8 cellular contexts compared by ENCODE assay signal in the genomic region with DNA sequence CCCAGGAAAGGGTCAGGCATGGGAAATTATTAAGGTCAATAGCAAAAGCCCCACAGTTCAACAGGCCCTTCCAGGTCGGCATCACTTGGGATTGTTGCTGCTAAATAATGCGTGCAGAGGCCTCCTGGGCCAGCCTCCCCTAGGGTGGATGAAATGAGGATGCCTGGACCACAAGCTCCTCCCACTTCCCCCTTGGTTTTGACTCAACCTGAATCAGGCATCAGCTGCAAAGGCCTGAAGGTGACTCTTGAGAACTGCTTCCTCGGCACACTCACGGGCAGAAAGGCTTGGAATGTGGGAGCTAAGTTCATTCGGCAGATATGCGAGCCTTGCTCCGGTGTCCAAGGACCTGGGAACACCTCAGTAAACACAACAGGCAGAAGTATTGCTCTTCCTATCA.
DNase-seq lines count a peak whose midpoint lies in the region; ATAC-seq, FAIRE-seq and TF ChIP-seq lines count a peak whose summit lies in the region.

No MANE protein-coding gene starts in this region.

- H3K27ac ChIP-seq in BLaER1 (peak overlapping the region; percentile 71), H1 (ENCODE audit: low read depth, low read length) (no peak overlapping the region)

- H2BK15ac ChIP-seq in H1 (ENCODE audit: low read length) = no peak overlapping the region

- peak overlapping the region; percentile 74 for H3K4me2 ChIP-seq in BLaER1
- H3K4me2 ChIP-seq in H1 (ENCODE audit: insufficient read depth in 1 of 2, low read depth in 2 of 2, low read length in 2 of 2) = no peak overlapping the region

- no peak overlapping the region for H2BK12ac ChIP-seq in H1 (ENCODE audit: low read depth, low read length)

- no peaks in the 10 kb centered on the region for H3K27me3 Mint-ChIP-seq in activated CD4-positive, alpha-beta T cell treated with anti-CD3 and anti-CD28 coated beads, Interleukin-2, amount 10 ng/mL, durations not matched to agents 24 days and 14 days
- H3K27me3 Mint-ChIP-seq in endothelial cell (ENCODE audit: unreplicated experiment) = no peaks in the 10 kb centered on the region

- no peak overlapping the region for H4K8ac ChIP-seq in H1 (ENCODE audit: extremely low read depth, insufficient read depth, low read length)

- no peak overlapping the region for H2AK5ac ChIP-seq in H1 (ENCODE audit: low read depth, low read length)

- intact Hi-C loops in activated CD4-positive, alpha-beta T cell treated with anti-CD3 and anti-CD28 coated beads, Interleukin-2, amount 10 ng/mL, durations not matched to agents 24 days and 14 days (cut with micrococcal nuclease) = loop anchor here (1.0 to 5.0 kb wide), 5 partner anchors 8 to 241 kb away; partner anchors contain the start of gene ZNF236

- no peak for FAIRE-seq in H1 (lab: Jason Lieb, UNC)

- H3K4ac ChIP-seq in H1 (replicated peaks; ENCODE audit: insufficient read length, low read depth, low read length) = no peak overlapping the region

- H3K36me3 ChIP-seq in BLaER1 (peaks cover 82% of the 10 kb centered on the region), H1 (ENCODE audit: control insufficient read depth in 2 of 4, insufficient read depth in 4 of 4, low read length in 3 of 4) (no peaks in the 10 kb centered on the region)

- H3K27me3 ChIP-seq in BLaER1 = no peaks in the 10 kb centered on the region
- H3K27me3 ChIP-seq in H1 (replicated peaks in 1 of 4; ENCODE audit: control insufficient read depth in 3 of 4, extremely low read depth in 1 of 4, insufficient read depth in 3 of 4, low read length in 3 of 4) = no peaks in the 10 kb centered on the region

- DNase-seq in HPDE6-E6E7 (ENCODE audit: extremely low spot score) (peak; percentile 69), H1 (ENCODE audit: low read depth in 1 of 2, low spot score in 2 of 2) (no peak), endothelial cell (ENCODE audit: low spot score) (no peak), cortex of kidney (lab: John Stamatoyannopoulos, UW) (no peak)
- peak; percentile 95 for DNase-seq in activated CD4-positive, alpha-beta T cell treated with anti-CD3 and anti-CD28 coated beads, Interleukin-2, amount 10 ng/mL, durations not matched to agents 24 days and 14 days
- peak; percentile 46 to 58 for DNase-seq in stimulated activated CD8-positive, alpha-beta memory T cell treated with anti-CD3 and anti-CD28 coated beads, Interleukin-4, amount 100 ng/mL, for 1 hour (ENCODE audit: low read depth in 2 of 2, low spot score in 1 of 2)

- no peaks in the 10 kb centered on the region for H3K79me1 ChIP-seq in H1 (ENCODE audit: low read depth, low read length)

- no peaks in the 10 kb centered on the region for H3K79me2 ChIP-seq in H1 (ENCODE audit: control insufficient read depth in 1 of 2, insufficient read depth in 2 of 2, low read length in 2 of 2)

- H4K20me1 ChIP-seq in BLaER1 = peaks cover 63% of the 10 kb centered on the region
- H4K20me1 ChIP-seq in H1 (replicated peaks in 1 of 2; ENCODE audit: control insufficient read depth in 1 of 2, insufficient read depth in 2 of 2, low read length in 2 of 2) = no peaks in the 10 kb centered on the region

- TF ChIP-seq CTCF in H1 (IDR thresholded peaks at IDR 0.05; ENCODE audit: control extremely low read depth in 1 of 3, insufficient read depth in 1 of 3, low read depth in 1 of 3, low read length in 3 of 3) (no peak), endothelial cell (IDR thresholded peaks at IDR 0.05; ENCODE audit: unreplicated experiment) (no peak)

- peak overlapping the region; percentile 97 for H3K27ac Mint-ChIP-seq in activated CD4-positive, alpha-beta T cell treated with anti-CD3 and anti-CD28 coated beads, Interleukin-2, amount 10 ng/mL, durations not matched to agents 24 days and 14 days
- H3K27ac Mint-ChIP-seq in endothelial cell (ENCODE audit: unreplicated experiment) = no peak overlapping the region

- H3K56ac ChIP-seq in H1 (replicated peaks; ENCODE audit: insufficient read length, low read depth, low read length) = no peak overlapping the region

- H3K4me3 Mint-ChIP-seq in activated CD4-positive, alpha-beta T cell treated with anti-CD3 and anti-CD28 coated beads, Interleukin-2, amount 10 ng/mL, durations not matched to agents 24 days and 14 days = peak overlapping the region; percentile 67
- no peak overlapping the region for H3K4me3 Mint-ChIP-seq in endothelial cell (ENCODE audit: unreplicated experiment)

- H3K18ac ChIP-seq in H1 (ENCODE audit: extremely low read depth, low read length) = no peak overlapping the region

- no peak overlapping the region for H4K5ac ChIP-seq in H1 (ENCODE audit: insufficient read length, low read depth, low read length)

- TF ChIP-seq EP300 in H1 (IDR thresholded peaks at IDR 0.05; ENCODE audit: borderline replicate concordance in 1 of 2, low read depth in 2 of 2, low read length in 2 of 2) = no peak

- peaks cover 65% of the 10 kb centered on the region for H3K36me3 Mint-ChIP-seq in activated CD4-positive, alpha-beta T cell treated with anti-CD3 and anti-CD28 coated beads, Interleukin-2, amount 10 ng/mL, durations not matched to agents 24 days and 14 days (ENCODE audit: low read depth)
- peaks cover 4% of the 10 kb centered on the region for H3K36me3 Mint-ChIP-seq in endothelial cell (ENCODE audit: low read depth, unreplicated experiment)

- H2BK5ac ChIP-seq in H1 (ENCODE audit: low read depth, low read length) = no peak overlapping the region

- H4K91ac ChIP-seq in H1 (replicated peaks; ENCODE audit: insufficient read length, low read length) = no peak overlapping the region

- no peak for TF ChIP-seq POLR2A in H1 (IDR thresholded peaks at IDR 0.05; ENCODE audit: control extremely low read depth in 1 of 2, low read depth in 2 of 2, low read length in 2 of 2)

- H3K9me3 ChIP-seq in BLaER1 (0 out of 2 replicates have a peak, but pooled peaks cover 4% of the 10 kb centered on the region), H1 (ENCODE audit: insufficient read depth in 2 of 2, low read depth in 1 of 2, low read length in 1 of 2) (no peaks in the 10 kb centered on the region)

- CTCF ChIA-PET in H1 (lab: Charles Lee; ENCODE audit: partially characterized antibody) = interaction anchor here (0.7 to 3.8 kb wide), 13 partner anchors 7 to 260 kb away, joined by 3 to 26 read pairs (median 4); no protein-coding TSS in a partner anchor

- H3K4me1 ChIP-seq in BLaER1 (peaks cover 79% of the 10 kb centered on the region), H1 (replicated peaks in 1 of 4; ENCODE audit: control insufficient read depth in 3 of 4, insufficient read depth in 4 of 4, low read length in 3 of 4) (peaks cover 0 to 6% (median 3%) of the 10 kb centered on the region in 4 experiments; a peak in 5 of 7 replicates)

- peaks cover 89% of the 10 kb centered on the region for H3K4me1 Mint-ChIP-seq in activated CD4-positive, alpha-beta T cell treated with anti-CD3 and anti-CD28 coated beads, Interleukin-2, amount 10 ng/mL, durations not matched to agents 24 days and 14 days
- H3K4me1 Mint-ChIP-seq in endothelial cell (ENCODE audit: unreplicated experiment) = no peaks in the 10 kb centered on the region

- H2BK120ac ChIP-seq in H1 (replicated peaks; ENCODE audit: low read depth, low read length) = no peak overlapping the region

- H2BK20ac ChIP-seq in H1 (ENCODE audit: low read length) = no peak overlapping the region

- no peak for TF ChIP-seq RAD21 in H1 (IDR thresholded peaks at IDR 0.05 in 1 of 2, conservative IDR thresholded peaks at IDR 0.05 in 1 of 2; ENCODE audit: low read depth in 2 of 2, low read length in 2 of 2)

- H2AFZ ChIP-seq in H1 (ENCODE audit: low read length) = no peak overlapping the region

- H3K4me3 ChIP-seq in BLaER1 = no peak overlapping the region
- H3K4me3 ChIP-seq in H1 (ENCODE audit: extremely low read depth in 1 of 4, insufficient read depth in 2 of 4, low read depth in 3 of 4, low read length in 4 of 4) = no peak overlapping the region

- 90% methylated on average over 7 of the region's 7 CpGs; no CpG with 5 or more reads in 1 of the 2 experiments for WGBS in H1 (ENCODE audit: extremely low coverage in 1 of 2, insufficient coverage in 1 of 2, insufficient read length in 1 of 2, insufficient replicate concordance in 2 of 2, low coverage in 1 of 2, low lambda C conversion rate in 2 of 2, missing lambda C conversion rate in 1 of 2), 2 experiments

- no peaks in the 10 kb centered on the region for H3K9me3 Mint-ChIP-seq in activated CD4-positive, alpha-beta T cell treated with anti-CD3 and anti-CD28 coated beads, Interleukin-2, amount 10 ng/mL, durations not matched to agents 24 days and 14 days
- H3K9me3 Mint-ChIP-seq in endothelial cell (ENCODE audit: unreplicated experiment) = no peaks in the 10 kb centered on the region

- no peak overlapping the region for H3K23ac ChIP-seq in H1 (ENCODE audit: insufficient read length)

- no peak overlapping the region for H3K14ac ChIP-seq in H1 (ENCODE audit: insufficient read length)

- no peaks in the 10 kb centered on the region for H3K23me2 ChIP-seq in H1 (ENCODE audit: low read depth, low read length)

- H3K9ac ChIP-seq in BLaER1 (no peak overlapping the region), H1 (replicated peaks in 1 of 4; ENCODE audit: extremely low read depth in 1 of 4, low read depth in 3 of 4, low read length in 3 of 4) (no peak overlapping the region)

- POLR2A ChIA-PET in H1 (lab: Charles Lee; ENCODE audit: partially characterized antibody) = no interaction called here

- ATAC-seq in GM19463 (IDR thresholded peaks at IDR 0.05; ENCODE audit: unreplicated experiment) = peak; percentile 40

TF ChIP-seq in H1, 55 proteins besides CTCF, POLR2A, EP300 and RAD21:
- TF ChIP-seq TAF1 (IDR thresholded peaks at IDR 0.05; ENCODE audit: low read depth, low read length) (no peak), CREB1 (IDR thresholded peaks at IDR 0.05) (no peak), CEBPB (IDR thresholded peaks at IDR 0.05; ENCODE audit: low read depth, low read length) (no peak), TEAD4 (IDR thresholded peaks at IDR 0.05; ENCODE audit: low read depth, low read length) (0 out of 2 replicates have a peak, but pooled peaks have one; percentile 46), EZH2 (IDR thresholded peaks at IDR 0.05; ENCODE audit: low read depth, low read length, severe bottlenecking) (no peak), CBX5 (IDR thresholded peaks at IDR 0.05; ENCODE audit: low read depth, low read length) (no peak)
- TF ChIP-seq, protein P1, sequence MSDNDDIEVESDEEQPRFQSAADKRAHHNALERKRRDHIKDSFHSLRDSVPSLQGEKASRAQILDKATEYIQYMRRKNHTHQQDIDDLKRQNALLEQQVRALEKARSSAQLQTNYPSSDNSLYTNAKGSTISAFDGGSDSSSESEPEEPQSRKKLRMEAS (IDR thresholded peaks at IDR 0.05) = no peak
TF ChIP-seq in H1: peak in this region for 1.

Comparison
In these comparisons a context has a peak if more than half of its experiments do, and no peak if none do; other contexts are left out.
1. DNase-seq: peak in HPDE6-E6E7 (single experiment), activated CD4-positive, alpha-beta T cell treated with anti-CD3 and anti-CD28 coated beads, Interleukin-2, amount 10 ng/mL, durations not matched to agents 24 days and 14 days (single experiment) and stimulated activated CD8-positive, alpha-beta memory T cell treated with anti-CD3 and anti-CD28 coated beads, Interleukin-4, amount 100 ng/mL, for 1 hour (2 of 2); none in H1 (0 of 2), endothelial cell (single experiment) and cortex of kidney (single experiment).